Comparison of ENCODE assay signal across 1 cellular context in genomic region chr17:75514299-75515228, GRCh38.
A peak's percentile ranks its signal among the peaks of the same experiment; 100 is the strongest.
TF ChIP-seq lines count a peak whose summit lies in the region.

No MANE protein-coding gene starts in this region.

TF ChIP-seq in K562, 482 proteins besides CTCF, POLR2A, EP300 and RAD21 (continues in another document):
- TF ChIP-seq NCOA1 (IDR thresholded peaks at IDR 0.05; ENCODE audit: low read depth) (no peak), ELF4 (CRISPR knock-in tag; IDR thresholded peaks at IDR 0.05) (no peak), MEF2A (IDR thresholded peaks at IDR 0.05; ENCODE audit: control insufficient read depth, low read depth, low read length) (no peak), MNT (conservative IDR thresholded peaks at IDR 0.05) (no peak), POLR2AphosphoS5 (IDR thresholded peaks at IDR 0.05; ENCODE audit: control insufficient read depth, insufficient read depth, low read depth, low read length) (no peak), PRPF4 (IDR thresholded peaks at IDR 0.05; ENCODE audit: insufficient read depth, low read depth, low read length, poor library complexity, severe bottlenecking) (no peak), BCOR (IDR thresholded peaks at IDR 0.05) (no peak), ETV6 (IDR thresholded peaks at IDR 0.05; ENCODE audit: borderline replicate concordance in 1 of 2, low read depth in 2 of 2, low read length in 1 of 2) (no peak), ETV6 (CRISPR knock-in tag; IDR thresholded peaks at IDR 0.05; ENCODE audit: borderline replicate concordance) (no peak), ASH1L (IDR thresholded peaks at IDR 0.05; ENCODE audit: borderline replicate concordance, low read depth, partially characterized antibody) (no peak), MCM3 (IDR thresholded peaks at IDR 0.05) (no peak), TEAD1 (CRISPR knock-in tag; IDR thresholded peaks at IDR 0.05) (peak in 1 of 2 experiments; percentile 60; a peak in 1 of 4 replicates), HOXB6 (CRISPR knock-in tag; IDR thresholded peaks at IDR 0.05; ENCODE audit: borderline replicate concordance) (no peak), HLTF (IDR thresholded peaks at IDR 0.05) (no peak), ZBTB7A (IDR thresholded peaks at IDR 0.05; ENCODE audit: borderline replicate concordance, control insufficient read depth, low read depth, low read length) (peak; percentile 59; the same call in 1 of the 2 replicates), U2AF2 (optimal IDR thresholded peaks at IDR 0.05; ENCODE audit: low read depth, low read length) (no peak), ETV5 (CRISPR knock-in tag; IDR thresholded peaks at IDR 0.05; ENCODE audit: low read depth) (no peak), ZBTB11 (CRISPR knock-in tag; IDR thresholded peaks at IDR 0.05) (no peak), KDM5B (IDR thresholded peaks at IDR 0.05; ENCODE audit: insufficient replicate concordance, low read depth, low read length) (peak; percentile 31), ZBTB1 (CRISPR knock-in tag; IDR thresholded peaks at IDR 0.05; ENCODE audit: borderline replicate concordance, low read depth) (0 out of 2 replicates have a peak, but pooled peaks have one; percentile 21), ZFX (CRISPR knock-in tag; IDR thresholded peaks at IDR 0.05) (peak; percentile 10; the same call in 1 of the 2 replicates), RBM22 (IDR thresholded peaks at IDR 0.05; ENCODE audit: low read depth, low read length, poor library complexity, severe bottlenecking) (no peak), TAF1 (IDR thresholded peaks at IDR 0.05; ENCODE audit: control insufficient read depth, extremely low read depth, insufficient read depth, low read length, severe bottlenecking) (no peak)
- TF ChIP-seq, protein P1, sequence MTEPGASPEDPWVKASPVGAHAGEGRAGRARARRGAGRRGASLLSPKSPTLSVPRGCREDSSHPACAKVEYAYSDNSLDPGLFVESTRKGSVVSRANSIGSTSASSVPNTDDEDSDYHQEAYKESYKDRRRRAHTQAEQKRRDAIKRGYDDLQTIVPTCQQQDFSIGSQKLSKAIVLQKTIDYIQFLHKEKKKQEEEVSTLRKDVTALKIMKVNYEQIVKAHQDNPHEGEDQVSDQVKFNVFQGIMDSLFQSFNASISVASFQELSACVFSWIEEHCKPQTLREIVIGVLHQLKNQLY (CRISPR knock-in tag; conservative IDR thresholded peaks at IDR 0.05), result no peak
- TF ChIP-seq, protein P2, sequence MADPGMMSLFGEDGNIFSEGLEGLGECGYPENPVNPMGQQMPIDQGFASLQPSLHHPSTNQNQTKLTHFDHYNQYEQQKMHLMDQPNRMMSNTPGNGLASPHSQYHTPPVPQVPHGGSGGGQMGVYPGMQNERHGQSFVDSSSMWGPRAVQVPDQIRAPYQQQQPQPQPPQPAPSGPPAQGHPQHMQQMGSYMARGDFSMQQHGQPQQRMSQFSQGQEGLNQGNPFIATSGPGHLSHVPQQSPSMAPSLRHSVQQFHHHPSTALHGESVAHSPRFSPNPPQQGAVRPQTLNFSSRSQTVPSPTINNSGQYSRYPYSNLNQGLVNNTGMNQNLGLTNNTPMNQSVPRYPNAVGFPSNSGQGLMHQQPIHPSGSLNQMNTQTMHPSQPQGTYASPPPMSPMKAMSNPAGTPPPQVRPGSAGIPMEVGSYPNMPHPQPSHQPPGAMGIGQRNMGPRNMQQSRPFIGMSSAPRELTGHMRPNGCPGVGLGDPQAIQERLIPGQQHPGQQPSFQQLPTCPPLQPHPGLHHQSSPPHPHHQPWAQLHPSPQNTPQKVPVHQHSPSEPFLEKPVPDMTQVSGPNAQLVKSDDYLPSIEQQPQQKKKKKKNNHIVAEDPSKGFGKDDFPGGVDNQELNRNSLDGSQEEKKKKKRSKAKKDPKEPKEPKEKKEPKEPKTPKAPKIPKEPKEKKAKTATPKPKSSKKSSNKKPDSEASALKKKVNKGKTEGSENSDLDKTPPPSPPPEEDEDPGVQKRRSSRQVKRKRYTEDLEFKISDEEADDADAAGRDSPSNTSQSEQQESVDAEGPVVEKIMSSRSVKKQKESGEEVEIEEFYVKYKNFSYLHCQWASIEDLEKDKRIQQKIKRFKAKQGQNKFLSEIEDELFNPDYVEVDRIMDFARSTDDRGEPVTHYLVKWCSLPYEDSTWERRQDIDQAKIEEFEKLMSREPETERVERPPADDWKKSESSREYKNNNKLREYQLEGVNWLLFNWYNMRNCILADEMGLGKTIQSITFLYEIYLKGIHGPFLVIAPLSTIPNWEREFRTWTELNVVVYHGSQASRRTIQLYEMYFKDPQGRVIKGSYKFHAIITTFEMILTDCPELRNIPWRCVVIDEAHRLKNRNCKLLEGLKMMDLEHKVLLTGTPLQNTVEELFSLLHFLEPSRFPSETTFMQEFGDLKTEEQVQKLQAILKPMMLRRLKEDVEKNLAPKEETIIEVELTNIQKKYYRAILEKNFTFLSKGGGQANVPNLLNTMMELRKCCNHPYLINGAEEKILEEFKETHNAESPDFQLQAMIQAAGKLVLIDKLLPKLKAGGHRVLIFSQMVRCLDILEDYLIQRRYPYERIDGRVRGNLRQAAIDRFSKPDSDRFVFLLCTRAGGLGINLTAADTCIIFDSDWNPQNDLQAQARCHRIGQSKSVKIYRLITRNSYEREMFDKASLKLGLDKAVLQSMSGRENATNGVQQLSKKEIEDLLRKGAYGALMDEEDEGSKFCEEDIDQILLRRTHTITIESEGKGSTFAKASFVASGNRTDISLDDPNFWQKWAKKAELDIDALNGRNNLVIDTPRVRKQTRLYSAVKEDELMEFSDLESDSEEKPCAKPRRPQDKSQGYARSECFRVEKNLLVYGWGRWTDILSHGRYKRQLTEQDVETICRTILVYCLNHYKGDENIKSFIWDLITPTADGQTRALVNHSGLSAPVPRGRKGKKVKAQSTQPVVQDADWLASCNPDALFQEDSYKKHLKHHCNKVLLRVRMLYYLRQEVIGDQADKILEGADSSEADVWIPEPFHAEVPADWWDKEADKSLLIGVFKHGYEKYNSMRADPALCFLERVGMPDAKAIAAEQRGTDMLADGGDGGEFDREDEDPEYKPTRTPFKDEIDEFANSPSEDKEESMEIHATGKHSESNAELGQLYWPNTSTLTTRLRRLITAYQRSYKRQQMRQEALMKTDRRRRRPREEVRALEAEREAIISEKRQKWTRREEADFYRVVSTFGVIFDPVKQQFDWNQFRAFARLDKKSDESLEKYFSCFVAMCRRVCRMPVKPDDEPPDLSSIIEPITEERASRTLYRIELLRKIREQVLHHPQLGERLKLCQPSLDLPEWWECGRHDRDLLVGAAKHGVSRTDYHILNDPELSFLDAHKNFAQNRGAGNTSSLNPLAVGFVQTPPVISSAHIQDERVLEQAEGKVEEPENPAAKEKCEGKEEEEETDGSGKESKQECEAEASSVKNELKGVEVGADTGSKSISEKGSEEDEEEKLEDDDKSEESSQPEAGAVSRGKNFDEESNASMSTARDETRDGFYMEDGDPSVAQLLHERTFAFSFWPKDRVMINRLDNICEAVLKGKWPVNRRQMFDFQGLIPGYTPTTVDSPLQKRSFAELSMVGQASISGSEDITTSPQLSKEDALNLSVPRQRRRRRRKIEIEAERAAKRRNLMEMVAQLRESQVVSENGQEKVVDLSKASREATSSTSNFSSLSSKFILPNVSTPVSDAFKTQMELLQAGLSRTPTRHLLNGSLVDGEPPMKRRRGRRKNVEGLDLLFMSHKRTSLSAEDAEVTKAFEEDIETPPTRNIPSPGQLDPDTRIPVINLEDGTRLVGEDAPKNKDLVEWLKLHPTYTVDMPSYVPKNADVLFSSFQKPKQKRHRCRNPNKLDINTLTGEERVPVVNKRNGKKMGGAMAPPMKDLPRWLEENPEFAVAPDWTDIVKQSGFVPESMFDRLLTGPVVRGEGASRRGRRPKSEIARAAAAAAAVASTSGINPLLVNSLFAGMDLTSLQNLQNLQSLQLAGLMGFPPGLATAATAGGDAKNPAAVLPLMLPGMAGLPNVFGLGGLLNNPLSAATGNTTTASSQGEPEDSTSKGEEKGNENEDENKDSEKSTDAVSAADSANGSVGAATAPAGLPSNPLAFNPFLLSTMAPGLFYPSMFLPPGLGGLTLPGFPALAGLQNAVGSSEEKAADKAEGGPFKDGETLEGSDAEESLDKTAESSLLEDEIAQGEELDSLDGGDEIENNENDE (IDR thresholded peaks at IDR 0.05; ENCODE audit: low read depth, low read length), result no peak
- TF ChIP-seq, protein P3, sequence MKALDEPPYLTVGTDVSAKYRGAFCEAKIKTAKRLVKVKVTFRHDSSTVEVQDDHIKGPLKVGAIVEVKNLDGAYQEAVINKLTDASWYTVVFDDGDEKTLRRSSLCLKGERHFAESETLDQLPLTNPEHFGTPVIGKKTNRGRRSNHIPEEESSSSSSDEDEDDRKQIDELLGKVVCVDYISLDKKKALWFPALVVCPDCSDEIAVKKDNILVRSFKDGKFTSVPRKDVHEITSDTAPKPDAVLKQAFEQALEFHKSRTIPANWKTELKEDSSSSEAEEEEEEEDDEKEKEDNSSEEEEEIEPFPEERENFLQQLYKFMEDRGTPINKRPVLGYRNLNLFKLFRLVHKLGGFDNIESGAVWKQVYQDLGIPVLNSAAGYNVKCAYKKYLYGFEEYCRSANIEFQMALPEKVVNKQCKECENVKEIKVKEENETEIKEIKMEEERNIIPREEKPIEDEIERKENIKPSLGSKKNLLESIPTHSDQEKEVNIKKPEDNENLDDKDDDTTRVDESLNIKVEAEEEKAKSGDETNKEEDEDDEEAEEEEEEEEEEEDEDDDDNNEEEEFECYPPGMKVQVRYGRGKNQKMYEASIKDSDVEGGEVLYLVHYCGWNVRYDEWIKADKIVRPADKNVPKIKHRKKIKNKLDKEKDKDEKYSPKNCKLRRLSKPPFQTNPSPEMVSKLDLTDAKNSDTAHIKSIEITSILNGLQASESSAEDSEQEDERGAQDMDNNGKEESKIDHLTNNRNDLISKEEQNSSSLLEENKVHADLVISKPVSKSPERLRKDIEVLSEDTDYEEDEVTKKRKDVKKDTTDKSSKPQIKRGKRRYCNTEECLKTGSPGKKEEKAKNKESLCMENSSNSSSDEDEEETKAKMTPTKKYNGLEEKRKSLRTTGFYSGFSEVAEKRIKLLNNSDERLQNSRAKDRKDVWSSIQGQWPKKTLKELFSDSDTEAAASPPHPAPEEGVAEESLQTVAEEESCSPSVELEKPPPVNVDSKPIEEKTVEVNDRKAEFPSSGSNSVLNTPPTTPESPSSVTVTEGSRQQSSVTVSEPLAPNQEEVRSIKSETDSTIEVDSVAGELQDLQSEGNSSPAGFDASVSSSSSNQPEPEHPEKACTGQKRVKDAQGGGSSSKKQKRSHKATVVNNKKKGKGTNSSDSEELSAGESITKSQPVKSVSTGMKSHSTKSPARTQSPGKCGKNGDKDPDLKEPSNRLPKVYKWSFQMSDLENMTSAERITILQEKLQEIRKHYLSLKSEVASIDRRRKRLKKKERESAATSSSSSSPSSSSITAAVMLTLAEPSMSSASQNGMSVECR (CRISPR knock-in tag; IDR thresholded peaks at IDR 0.05), result 0 out of 2 replicates have a peak, but pooled peaks have one; percentile 37
